7 cellular contexts compared by ENCODE assay signal in the genomic region with DNA sequence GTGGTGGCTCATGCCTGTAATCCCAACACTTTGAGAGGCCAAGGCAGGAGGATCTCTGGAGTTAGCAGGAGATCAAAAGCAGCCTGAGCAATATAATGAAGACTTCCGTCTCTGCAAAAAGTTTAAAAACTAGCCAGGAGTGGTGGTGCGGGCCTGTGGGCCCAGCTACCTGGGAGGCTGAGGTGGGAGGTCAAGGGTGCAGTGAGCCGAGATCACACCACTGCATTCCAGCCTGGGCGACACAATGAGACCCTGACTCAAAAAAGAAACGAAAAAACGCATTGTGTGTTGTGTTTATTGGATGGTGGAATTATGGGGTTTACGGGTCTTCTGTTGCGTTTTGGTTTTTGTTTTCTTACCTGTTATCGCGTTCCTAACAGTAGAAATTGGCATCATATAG. TPM values are rescaled to one million over a fixed set of nuclear protein-coding genes. Genes with fewer than 3 reads are reported as not detected.
DNase-seq lines count a peak whose midpoint lies in the region; ATAC-seq and TF ChIP-seq lines count a peak whose summit lies in the region.

No MANE protein-coding gene starts in this region.

- no peak for ATAC-seq in activated T-cell treated with anti-CD3 and anti-CD28 coated beads, Interleukin-2, amount 50 U/mL, for 72 hours (replicated peaks in 1 of 2)
- no peak for ATAC-seq in stimulated activated effector memory CD8-positive, alpha-beta T cell treated with anti-CD3 and anti-CD28 coated beads, Interleukin-12 subunit alpha, Interleukin-12 subunit beta, amount 100 ng/mL, for 72 hours
- no peak for ATAC-seq in GM18498 (IDR thresholded peaks at IDR 0.05; ENCODE audit: unreplicated experiment)
- ATAC-seq in HG02588 (IDR thresholded peaks at IDR 0.05; ENCODE audit: unreplicated experiment), result no peak

- peak overlapping the region; percentile 98 for H3K4me3 Mint-ChIP-seq in HFFc6
- peak overlapping the region; percentile 94 to 96 for H3K4me3 Mint-ChIP-seq in activated T-cell treated with anti-CD3 and anti-CD28 coated beads, Interleukin-2, amount 50 U/mL, for 72 hours
- H3K4me3 Mint-ChIP-seq in stimulated activated effector memory CD8-positive, alpha-beta T cell treated with anti-CD3 and anti-CD28 coated beads, Interleukin-12 subunit alpha, Interleukin-12 subunit beta, amount 100 ng/mL, for 72 hours, result peak overlapping the region; percentile 88

- DNase-seq in HFFc6, result no peak
- no peak for DNase-seq in activated T-cell treated with anti-CD3 and anti-CD28 coated beads, Interleukin-2, amount 50 U/mL, for 72 hours
- DNase-seq in stimulated activated effector memory CD8-positive, alpha-beta T cell treated with anti-CD3 and anti-CD28 coated beads, Interleukin-12 subunit alpha, Interleukin-12 subunit beta, amount 100 ng/mL, for 72 hours (ENCODE audit: low spot score in 2 of 2), result no peak
- no peak for DNase-seq in GM03348 (ENCODE audit: low spot score)

- H3K36me3 ChIP-seq in iPS-15b (ENCODE audit: control insufficient read depth, insufficient read depth, low read length), result peaks cover 3% of the 10 kb centered on the region

- H3K27ac Mint-ChIP-seq in HFFc6, result peak overlapping the region; percentile 99
- peak overlapping the region; percentile 89 for H3K27ac Mint-ChIP-seq in activated T-cell treated with anti-CD3 and anti-CD28 coated beads, Interleukin-2, amount 50 U/mL, for 72 hours
- H3K27ac Mint-ChIP-seq in stimulated activated effector memory CD8-positive, alpha-beta T cell treated with anti-CD3 and anti-CD28 coated beads, Interleukin-12 subunit alpha, Interleukin-12 subunit beta, amount 100 ng/mL, for 72 hours, result peak overlapping the region; percentile 96

- H3K9ac ChIP-seq in iPS-15b (ENCODE audit: low read depth, low read length), result no peak overlapping the region

- H3K9me3 ChIP-seq in iPS-15b (ENCODE audit: control insufficient read depth, insufficient read depth, low read length), result no peaks in the 10 kb centered on the region

- H3K9me3 Mint-ChIP-seq in HFFc6, result no peaks in the 10 kb centered on the region
- no peaks in the 10 kb centered on the region for H3K9me3 Mint-ChIP-seq in activated T-cell treated with anti-CD3 and anti-CD28 coated beads, Interleukin-2, amount 50 U/mL, for 72 hours
- H3K9me3 Mint-ChIP-seq in stimulated activated effector memory CD8-positive, alpha-beta T cell treated with anti-CD3 and anti-CD28 coated beads, Interleukin-12 subunit alpha, Interleukin-12 subunit beta, amount 100 ng/mL, for 72 hours, result no peaks in the 10 kb centered on the region

- peaks cover 5% of the 10 kb centered on the region for H3K4me1 ChIP-seq in iPS-15b (ENCODE audit: control insufficient read depth, insufficient read depth, low read length)

- H3K27me3 Mint-ChIP-seq in HFFc6 (ENCODE audit: insufficient read depth), result peaks cover 2% of the 10 kb centered on the region; the same call in 1 of the 2 replicates
- H3K27me3 Mint-ChIP-seq in activated T-cell treated with anti-CD3 and anti-CD28 coated beads, Interleukin-2, amount 50 U/mL, for 72 hours (ENCODE audit: low read depth), result no peaks in the 10 kb centered on the region

- peaks cover 38% of the 10 kb centered on the region for H3K4me1 Mint-ChIP-seq in HFFc6 (ENCODE audit: low read depth)
- peaks cover 41% of the 10 kb centered on the region for H3K4me1 Mint-ChIP-seq in activated T-cell treated with anti-CD3 and anti-CD28 coated beads, Interleukin-2, amount 50 U/mL, for 72 hours (ENCODE audit: low read depth)
- peaks cover 18% of the 10 kb centered on the region for H3K4me1 Mint-ChIP-seq in stimulated activated effector memory CD8-positive, alpha-beta T cell treated with anti-CD3 and anti-CD28 coated beads, Interleukin-12 subunit alpha, Interleukin-12 subunit beta, amount 100 ng/mL, for 72 hours

- no peaks in the 10 kb centered on the region for H3K27me3 ChIP-seq in iPS-15b (ENCODE audit: control insufficient read depth, insufficient read depth, low read length)

- TF ChIP-seq CTCF in HFFc6 (IDR thresholded peaks at IDR 0.05), result no peak

- H3K4me3 ChIP-seq in iPS-15b (ENCODE audit: low read depth, low read length), result peak overlapping the region; percentile 83

- peaks cover 21% of the 10 kb centered on the region for H3K36me3 Mint-ChIP-seq in HFFc6 (ENCODE audit: low read depth)
- H3K36me3 Mint-ChIP-seq in activated T-cell treated with anti-CD3 and anti-CD28 coated beads, Interleukin-2, amount 50 U/mL, for 72 hours (ENCODE audit: insufficient read depth in 2 of 2), result peaks cover 3 to 13% of the 10 kb centered on the region in 2 donors
- H3K36me3 Mint-ChIP-seq in stimulated activated effector memory CD8-positive, alpha-beta T cell treated with anti-CD3 and anti-CD28 coated beads, Interleukin-12 subunit alpha, Interleukin-12 subunit beta, amount 100 ng/mL, for 72 hours, result peaks cover 39% of the 10 kb centered on the region

RNA-seq across cellular contexts. Expression of gene DDX19A, which starts 0.9 kb away (rescaled TPM):
- total RNA-seq in HFFc6 (2021; fragmentation: NEBNext Ultra II Directional; extraction: Animal tissue kit (Norgen Biotek cat#: 25700)), result 10 to 100 TPM; 40.1 to 50.9 (median 43.8) TPM
- 10 to 100 TPM; 37.1 to 46.8 TPM for total RNA-seq in activated T-cell treated with anti-CD3 and anti-CD28 coated beads, Interleukin-2, amount 50 U/mL, for 72 hours

RNA-seq across cellular contexts. Expression of gene DDX19B, which starts 46.9 kb away (rescaled TPM):
- total RNA-seq in HFFc6 (2021; fragmentation: NEBNext Ultra II Directional; extraction: Animal tissue kit (Norgen Biotek cat#: 25700)), result 10 to 100 TPM; 20.8 to 30.9 (median 26.7) TPM
- 10 to 100 TPM; 52.6 to 61.0 TPM for total RNA-seq in activated T-cell treated with anti-CD3 and anti-CD28 coated beads, Interleukin-2, amount 50 U/mL, for 72 hours

RNA-seq across cellular contexts. Expression of gene AARS1, which starts 56.5 kb away (rescaled TPM):
- total RNA-seq in HFFc6 (2021; fragmentation: NEBNext Ultra II Directional; extraction: Animal tissue kit (Norgen Biotek cat#: 25700)), result 10 to 100 TPM; 82.3 to 99.1 (median 84.9) TPM
- 100 to 1,000 TPM; 273 to 308 TPM for total RNA-seq in activated T-cell treated with anti-CD3 and anti-CD28 coated beads, Interleukin-2, amount 50 U/mL, for 72 hours
